In the genomic region with DNA sequence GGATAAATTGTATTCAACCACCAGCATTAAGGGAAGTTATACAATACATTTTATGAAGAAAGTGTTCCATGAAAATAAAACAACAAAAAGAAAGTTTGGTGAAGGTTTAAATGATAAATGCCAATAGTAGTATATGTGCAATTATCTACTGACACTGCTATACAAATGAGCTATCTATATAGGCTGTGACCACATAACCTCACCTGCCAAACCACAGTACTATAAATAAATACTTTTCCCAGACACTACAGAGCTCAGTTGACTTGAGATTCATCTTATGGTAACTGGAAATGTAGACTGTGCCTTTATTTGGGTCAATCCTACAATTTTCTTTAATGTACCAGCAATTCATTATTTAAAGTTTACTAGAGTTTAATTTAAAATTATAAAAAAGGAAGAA, we compare ENCODE assay signal across 14 cellular contexts.
DNase-seq lines count a peak whose midpoint lies in the region; ATAC-seq, FAIRE-seq and TF ChIP-seq lines count a peak whose summit lies in the region.
"Had no signal": no experiment of that assay in that cellular context is flagged by ENCODE, and none has a peak within 500 bp of the region (broad histone marks: within the 10 kb centered on the region; RNA-seq: fewer than 3 reads in every experiment).

No MANE protein-coding gene starts in this region.

- H3K4me2 ChIP-seq in A549: no peak overlapping the region
- peak overlapping the region; percentile 69 for H3K4me2 ChIP-seq in BLaER1
- peak overlapping the region; percentile 68 for H3K4me2 ChIP-seq in MM.1S (ENCODE audit: low read depth, low read length)

- TF ChIP-seq EP300 in A549 (IDR thresholded peaks at IDR 0.05): no peak

- H3K79me2 ChIP-seq in MM.1S (ENCODE audit: low read length): no peaks in the 10 kb centered on the region

- H3K27ac ChIP-seq in A549 (no peak overlapping the region), BLaER1 (no peak overlapping the region; the same call in 1 of the 2 replicates), MM.1S (ENCODE audit: low read length) (no peak overlapping the region), skeletal muscle tissue (ENCODE audit: low read depth, low read length) (peak overlapping the region; percentile 54)

- H3K4me1 ChIP-seq in A549: no peaks in the 10 kb centered on the region
- H3K4me1 ChIP-seq in BLaER1: peaks cover 25% of the 10 kb centered on the region
- H3K4me1 ChIP-seq in MM.1S (ENCODE audit: low read length): peaks cover 22% of the 10 kb centered on the region
- H3K4me1 ChIP-seq in skeletal muscle tissue (ENCODE audit: control insufficient read depth in 3 of 3, insufficient read depth in 3 of 3, low read length in 3 of 3): peaks cover 0 to 3% (median 0%) of the 10 kb centered on the region in 3 donors

- POLR2A ChIA-PET in A549 (lab: Yijun Ruan, JAX): no interaction called here

- TF ChIP-seq RAD21 in A549 (conservative IDR thresholded peaks at IDR 0.05 in 1 of 2, IDR thresholded peaks at IDR 0.05 in 1 of 2): no peak

- no peaks in the 10 kb centered on the region for H3K27me3 ChIP-seq in BLaER1
- H3K27me3 ChIP-seq in MM.1S (replicated peaks; ENCODE audit: insufficient read depth, low read length): no peaks in the 10 kb centered on the region
- H3K27me3 ChIP-seq in skeletal muscle tissue (ENCODE audit: control insufficient read depth in 3 of 3, insufficient read depth in 3 of 3, low read length in 3 of 3): no peaks in the 10 kb centered on the region

- H3K36me3 ChIP-seq in BLaER1 (no peaks in the 10 kb centered on the region), MM.1S (replicated peaks; ENCODE audit: insufficient read depth, low read length) (no peaks in the 10 kb centered on the region), skeletal muscle tissue (ENCODE audit: control insufficient read depth in 3 of 3, insufficient read depth in 3 of 3, low read length in 3 of 3) (no peaks in the 10 kb centered on the region)

- TF ChIP-seq POLR2A in A549 (IDR thresholded peaks at IDR 0.05; ENCODE audit: low read length): no peak

- no peak overlapping the region for H2AFZ ChIP-seq in MM.1S (ENCODE audit: low read length)

- TF ChIP-seq CTCF in A549 (IDR thresholded peaks at IDR 0.05) (no peak), MM.1S (IDR thresholded peaks at IDR 0.05; ENCODE audit: low read length) (no peak)

- H3K4me3 ChIP-seq in A549 (no peak overlapping the region), BLaER1 (no peak overlapping the region), MM.1S (ENCODE audit: low read length) (no peak overlapping the region; the same call in 1 of the 2 replicates), skeletal muscle tissue (ENCODE audit: low read length in 3 of 3) (no peak overlapping the region)

- peak; percentile 13 for FAIRE-seq in A549 (lab: Jason Lieb, UNC)
- FAIRE-seq: A204.1, H54 had no signal

- no peak overlapping the region for H3K9ac ChIP-seq in BLaER1
- no peak overlapping the region for H3K9ac ChIP-seq in MM.1S (ENCODE audit: low read length)
- H3K9ac ChIP-seq in skeletal muscle tissue (ENCODE audit: low read depth in 1 of 3, low read length in 3 of 3): no peak overlapping the region

- DNase-seq in A549 (ENCODE audit: low read depth in 1 of 2, low spot score in 1 of 2): no peak
- peak; percentile 64 for DNase-seq in MM.1S
- no peak for DNase-seq in activated CD4-positive, CD25-positive, alpha-beta regulatory T cell treated with anti-CD3 and anti-CD28 coated beads, Interleukin-2, amount 50 U/mL, for 72 hours
- no peak for DNase-seq in activated CD4-positive, CD25-positive, alpha-beta regulatory T cell (lab: John Stamatoyannopoulos, UW)
- DNase-seq: AML-193; Calu3; CD8-positive, alpha-beta T cell; DMS79 treated with DMSO at 0.1 percent for 48 hours; GF-D8; HCEC 1CT had no signal

- H3K9me2 ChIP-seq in MM.1S (replicated peaks; ENCODE audit: insufficient read depth, low read length): no peaks in the 10 kb centered on the region

- no peak for ATAC-seq in A549
- ATAC-seq: CD8-positive, alpha-beta T cell had no signal

- H4K20me1 ChIP-seq in BLaER1 (no peaks in the 10 kb centered on the region), MM.1S (ENCODE audit: insufficient read depth, low read length) (no peaks in the 10 kb centered on the region)

- H3K9me3 ChIP-seq in A549 (no peaks in the 10 kb centered on the region), BLaER1 (peaks cover 40% of the 10 kb centered on the region), MM.1S (replicated peaks; ENCODE audit: insufficient read depth, low read length) (no peaks in the 10 kb centered on the region), skeletal muscle tissue (ENCODE audit: control insufficient read depth in 3 of 3, low read length in 3 of 3) (peaks cover 0 to 5% (median 0%) of the 10 kb centered on the region in 3 donors)

- CTCF ChIA-PET in A549 (lab: Yijun Ruan, JAX): no interaction called here

- peaks cover 3% of the 10 kb centered on the region; the same call in 1 of the 2 replicates for H3F3A ChIP-seq in MM.1S (ENCODE audit: insufficient read depth, low read length)

TF ChIP-seq in A549, 52 proteins besides CTCF, POLR2A, EP300 and RAD21:
- TF ChIP-seq, protein P1, sequence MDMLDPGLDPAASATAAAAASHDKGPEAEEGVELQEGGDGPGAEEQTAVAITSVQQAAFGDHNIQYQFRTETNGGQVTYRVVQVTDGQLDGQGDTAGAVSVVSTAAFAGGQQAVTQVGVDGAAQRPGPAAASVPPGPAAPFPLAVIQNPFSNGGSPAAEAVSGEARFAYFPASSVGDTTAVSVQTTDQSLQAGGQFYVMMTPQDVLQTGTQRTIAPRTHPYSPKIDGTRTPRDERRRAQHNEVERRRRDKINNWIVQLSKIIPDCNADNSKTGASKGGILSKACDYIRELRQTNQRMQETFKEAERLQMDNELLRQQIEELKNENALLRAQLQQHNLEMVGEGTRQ (IDR thresholded peaks at IDR 0.05): no peak
- TF ChIP-seq MAFK (IDR thresholded peaks at IDR 0.05; ENCODE audit: partially characterized antibody): no peak
- no peak for TF ChIP-seq CHD4 (IDR thresholded peaks at IDR 0.05; ENCODE audit: borderline replicate concordance)
- no peak for TF ChIP-seq MYC (IDR thresholded peaks at IDR 0.05; ENCODE audit: borderline replicate concordance, low read length)
- TF ChIP-seq EHF (CRISPR knock-in tag; IDR thresholded peaks at IDR 0.05): no peak
